8 cellular contexts compared by ENCODE assay signal in the genomic region with DNA sequence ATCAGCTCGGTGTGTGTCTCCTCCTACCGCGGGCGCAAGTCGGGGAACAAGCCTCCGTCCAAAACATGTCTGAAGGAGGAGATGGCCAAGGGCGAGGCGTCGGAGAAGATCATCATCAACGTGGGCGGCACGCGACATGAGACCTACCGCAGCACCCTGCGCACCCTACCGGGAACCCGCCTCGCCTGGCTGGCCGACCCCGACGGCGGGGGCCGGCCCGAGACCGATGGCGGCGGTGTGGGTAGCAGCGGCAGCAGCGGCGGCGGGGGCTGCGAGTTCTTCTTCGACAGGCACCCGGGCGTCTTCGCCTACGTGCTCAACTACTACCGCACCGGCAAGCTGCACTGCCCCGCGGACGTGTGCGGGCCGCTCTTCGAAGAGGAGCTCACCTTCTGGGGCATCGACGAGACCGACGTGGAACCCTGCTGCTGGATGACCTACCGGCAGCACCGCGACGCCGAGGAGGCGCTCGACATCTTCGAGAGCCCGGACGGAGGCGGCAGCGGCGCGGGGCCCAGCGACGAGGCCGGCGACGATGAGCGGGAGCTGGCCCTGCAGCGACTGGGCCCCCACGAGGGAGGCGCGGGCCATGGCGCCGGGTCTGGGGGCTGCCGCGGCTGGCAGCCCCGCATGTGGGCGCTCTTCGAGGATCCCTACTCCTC. TPM values are rescaled to one million over a fixed set of nuclear protein-coding genes. Genes with fewer than 3 reads are reported as not detected.
DNase-seq lines count a peak whose midpoint lies in the region; ATAC-seq and TF ChIP-seq lines count a peak whose summit lies in the region.

No MANE protein-coding gene starts in this region.

- POLR2A ChIA-PET in PC-9 (lab: Charles Lee; ENCODE audit: unreplicated experiment) = no interaction called here

- no peaks in the 10 kb centered on the region for H3K9me2 ChIP-seq in PC-9 (ENCODE audit: insufficient read depth)

- no peaks in the 10 kb centered on the region for H3K9me3 Mint-ChIP-seq in neural progenitor cell

- H3K79me2 ChIP-seq in PC-9 (ENCODE audit: low read depth) (peaks cover 24% of the 10 kb centered on the region), neural progenitor cell (ENCODE audit: low read depth) (no peaks in the 10 kb centered on the region)

- TF ChIP-seq CTCF in PC-9 (conservative IDR thresholded peaks at IDR 0.05) = no peak
- peak; percentile 26 for TF ChIP-seq CTCF in neural progenitor cell (IDR thresholded peaks at IDR 0.05)

- H2AFZ ChIP-seq in PC-9 (peak overlapping the region; percentile 83), neural progenitor cell (replicated peaks) (peak overlapping the region; percentile 86)

- CTCF ChIA-PET in PC-9 (lab: Charles Lee) = interaction anchor here (0.7 kb wide), 2 partner anchors 257 to 648 kb away, joined by 3 to 13 read pairs; no protein-coding TSS in a partner anchor

- H3K27me3 ChIP-seq in PC-9 (ENCODE audit: insufficient read depth, low read depth) = no peaks in the 10 kb centered on the region
- peaks cover 3 to 4% of the 10 kb centered on the region in 2 donors for H3K27me3 ChIP-seq in duodenal mucosa (ENCODE audit: control insufficient read depth in 1 of 2, insufficient read depth in 2 of 2, low read length in 2 of 2)
- peaks cover 45% of the 10 kb centered on the region for H3K27me3 ChIP-seq in neural progenitor cell

- peaks cover 30% of the 10 kb centered on the region for H3K4me1 Mint-ChIP-seq in neural progenitor cell

- H3F3A ChIP-seq in PC-9 (ENCODE audit: insufficient read depth, low read depth) (peaks cover 35% of the 10 kb centered on the region), neural progenitor cell (ENCODE audit: low read depth) (peaks cover 38% of the 10 kb centered on the region)

- H3K9me3 ChIP-seq in PC-9 (ENCODE audit: insufficient read depth, low read depth) (no peaks in the 10 kb centered on the region), duodenal mucosa (ENCODE audit: control insufficient read depth in 1 of 2, low read length in 2 of 2) (no peaks in the 10 kb centered on the region), neural progenitor cell (ENCODE audit: low read depth) (no peaks in the 10 kb centered on the region)

- no peak overlapping the region for H3K27ac Mint-ChIP-seq in neural progenitor cell

- H3K36me3 Mint-ChIP-seq in neural progenitor cell = no peaks in the 10 kb centered on the region

- H3K4me1 ChIP-seq in PC-9 (replicated peaks; ENCODE audit: insufficient read depth) = peaks cover 56% of the 10 kb centered on the region
- H3K4me1 ChIP-seq in duodenal mucosa (ENCODE audit: control insufficient read depth in 1 of 2, insufficient read depth in 2 of 2, low read length in 2 of 2) = peaks cover 8 to 19% of the 10 kb centered on the region in 2 donors
- peaks cover 19% of the 10 kb centered on the region for H3K4me1 ChIP-seq in neural progenitor cell

- H3K27ac ChIP-seq in PC-9 (no peak overlapping the region), duodenal mucosa (ENCODE audit: low read depth, low read length) (no peak overlapping the region), neural progenitor cell (no peak overlapping the region)

- H3K9ac ChIP-seq in duodenal mucosa (ENCODE audit: low read depth in 1 of 2, low read length in 2 of 2) = peak overlapping the region; percentile 54 to 55
- no peak overlapping the region for H3K9ac ChIP-seq in neural progenitor cell

- H3K4me2 ChIP-seq in PC-9 (peak overlapping the region; percentile 87), neural progenitor cell (peak overlapping the region; percentile 94)

- peaks cover 13% of the 10 kb centered on the region; the same call in 1 of the 2 replicates for H4K20me1 ChIP-seq in PC-9 (ENCODE audit: insufficient read depth)
- H4K20me1 ChIP-seq in neural progenitor cell (ENCODE audit: low read depth) = peaks cover 13% of the 10 kb centered on the region

- peak overlapping the region; percentile 65 for H3K4me3 ChIP-seq in PC-9
- H3K4me3 ChIP-seq in duodenal mucosa (ENCODE audit: low read depth in 1 of 2, low read length in 2 of 2) = peak overlapping the region; percentile 72 to 81
- H3K4me3 ChIP-seq in neural progenitor cell = peak overlapping the region; percentile 68

- DNase-seq in COR-L47 (lab: John Stamatoyannopoulos, UW) (peak; percentile 24), PC-9 (no peak), neural progenitor cell (ENCODE audit: low spot score) (peak; percentile 45), NCI-H446 (lab: John Stamatoyannopoulos, UW) (no peak)

- BruUV-seq in PC-9 (replicated peaks; lab: Mats Ljungman, UMichigan) = TSS peak; percentile 41

- H3K36me3 ChIP-seq in PC-9 (ENCODE audit: low read depth) (no peaks in the 10 kb centered on the region; the same call in 1 of the 2 replicates), duodenal mucosa (ENCODE audit: control insufficient read depth in 1 of 2, insufficient read depth in 2 of 2, low read length in 2 of 2) (no peaks in the 10 kb centered on the region), neural progenitor cell (no peaks in the 10 kb centered on the region)

- H3K4me3 Mint-ChIP-seq in neural progenitor cell = peak overlapping the region; percentile 86

- intact Hi-C loops in PC-9 (cut with micrococcal nuclease; ENCODE audit: unreplicated experiment) = no loop called here

- ATAC-seq in HG02852 (IDR thresholded peaks at IDR 0.05; ENCODE audit: unreplicated experiment) (no peak), GM19324 (IDR thresholded peaks at IDR 0.05; ENCODE audit: low FRiP score, unreplicated experiment) (no peak), HG03108 (IDR thresholded peaks at IDR 0.05; ENCODE audit: unreplicated experiment) (no peak)

- H3K27me3 Mint-ChIP-seq in neural progenitor cell (ENCODE audit: insufficient read depth, low read depth) = peaks cover 31% of the 10 kb centered on the region

RNA-seq across cellular contexts. Expression of gene KCNC4, which starts 1.5 kb away (rescaled TPM):
- 8.6 and 9.4 TPM in 2 replicates for total RNA-seq in PC-9 (2021)
- 1.3 and 2.0 TPM in 2 replicates for total RNA-seq in neural progenitor cell (ENCODE audit: low replicate concordance)

Comparison
In these comparisons a context has a peak if more than half of its experiments do, and no peak if none do; other contexts are left out.
1. DNase-seq: peak in COR-L47 (single experiment) and neural progenitor cell (single experiment); none in PC-9 (0 of 2) and NCI-H446 (0 of 2).
2. Peak in every context shown above with its lines, with median percentiles within 50 percentile points of each other: H3K4me3 ChIP-seq.